1 cellular context compared by ENCODE assay signal in genomic region chr1:208154679-208155078, GRCh38.
TF ChIP-seq lines count a peak whose summit lies in the region.

No MANE protein-coding gene starts in this region.

TF ChIP-seq in HCT116, 20 proteins besides CTCF, POLR2A, EP300 and RAD21 (continued from another document):
- TF ChIP-seq, protein P1, sequence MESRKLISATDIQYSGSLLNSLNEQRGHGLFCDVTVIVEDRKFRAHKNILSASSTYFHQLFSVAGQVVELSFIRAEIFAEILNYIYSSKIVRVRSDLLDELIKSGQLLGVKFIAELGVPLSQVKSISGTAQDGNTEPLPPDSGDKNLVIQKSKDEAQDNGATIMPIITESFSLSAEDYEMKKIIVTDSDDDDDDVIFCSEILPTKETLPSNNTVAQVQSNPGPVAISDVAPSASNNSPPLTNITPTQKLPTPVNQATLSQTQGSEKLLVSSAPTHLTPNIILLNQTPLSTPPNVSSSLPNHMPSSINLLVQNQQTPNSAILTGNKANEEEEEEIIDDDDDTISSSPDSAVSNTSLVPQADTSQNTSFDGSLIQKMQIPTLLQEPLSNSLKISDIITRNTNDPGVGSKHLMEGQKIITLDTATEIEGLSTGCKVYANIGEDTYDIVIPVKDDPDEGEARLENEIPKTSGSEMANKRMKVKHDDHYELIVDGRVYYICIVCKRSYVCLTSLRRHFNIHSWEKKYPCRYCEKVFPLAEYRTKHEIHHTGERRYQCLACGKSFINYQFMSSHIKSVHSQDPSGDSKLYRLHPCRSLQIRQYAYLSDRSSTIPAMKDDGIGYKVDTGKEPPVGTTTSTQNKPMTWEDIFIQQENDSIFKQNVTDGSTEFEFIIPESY (IDR thresholded peaks at IDR 0.05; ENCODE audit: extremely low read depth, insufficient replicate concordance, low read length), result no peak
- no peak for TF ChIP-seq POLR2AphosphoS5 (IDR thresholded peaks at IDR 0.05; ENCODE audit: low read depth, low read length)
- TF ChIP-seq YY1 (IDR thresholded peaks at IDR 0.05; ENCODE audit: extremely low read depth, insufficient replicate concordance, low read depth, low read length), result no peak
- no peak for TF ChIP-seq EGR1 (IDR thresholded peaks at IDR 0.05; ENCODE audit: low read depth)
- no peak for TF ChIP-seq SIN3A (IDR thresholded peaks at IDR 0.05; ENCODE audit: low read depth)
- TF ChIP-seq CBX3 (IDR thresholded peaks at IDR 0.05; ENCODE audit: low read depth), result no peak
- no peak for TF ChIP-seq MAX (IDR thresholded peaks at IDR 0.05)
- no peak for TF ChIP-seq EZH2 (IDR thresholded peaks at IDR 0.05)
- no peak for TF ChIP-seq ZFX (IDR thresholded peaks at IDR 0.05)
- TF ChIP-seq EZH2phosphoT487 (IDR thresholded peaks at IDR 0.05; ENCODE audit: borderline replicate concordance), result no peak
- no peak for TF ChIP-seq JUND (IDR thresholded peaks at IDR 0.05)
